Comparison of ENCODE assay signal across 2 cellular contexts in genomic region chr18:38898167-38898566, GRCh38.
TF ChIP-seq lines count a peak whose summit lies in the region.

No MANE protein-coding gene starts in this region.

TF ChIP-seq in GM23338, 12 proteins besides CTCF, POLR2A, EP300 and RAD21:
- TF ChIP-seq ZNF462 (CRISPR knock-in tag; IDR thresholded peaks at IDR 0.05) (no peak), REST (IDR thresholded peaks at IDR 0.05; ENCODE audit: unreplicated experiment) (no peak), EZH2phosphoT487 (IDR thresholded peaks at IDR 0.05; ENCODE audit: unreplicated experiment) (no peak), POLR2AphosphoS5 (IDR thresholded peaks at IDR 0.05; ENCODE audit: low read depth) (no peak)
TF ChIP-seq in GM23338: peak in this region for 0.

TF ChIP-seq in H1, 55 proteins besides CTCF, POLR2A, EP300 and RAD21:
- TF ChIP-seq SRF (IDR thresholded peaks at IDR 0.05; ENCODE audit: low read depth, low read length) (no peak), PHF8 (conservative IDR thresholded peaks at IDR 0.05; ENCODE audit: low read depth, low read length) (no peak), CHD1 (IDR thresholded peaks at IDR 0.05; ENCODE audit: low read depth, low read length) (no peak), RXRA (IDR thresholded peaks at IDR 0.05; ENCODE audit: insufficient read depth, low read depth, low read length) (no peak), ASH2L (IDR thresholded peaks at IDR 0.05; ENCODE audit: low read length) (no peak), HDAC2 (IDR thresholded peaks at IDR 0.05; ENCODE audit: borderline replicate concordance in 1 of 2, low read depth in 2 of 2, low read length in 2 of 2) (no peak), JUND (IDR thresholded peaks at IDR 0.05; ENCODE audit: low read length) (no peak), RNF2 (IDR thresholded peaks at IDR 0.05; ENCODE audit: borderline replicate concordance, low read depth, low read length, missing control alignments, poor library complexity, severe bottlenecking) (no peak), SP4 (IDR thresholded peaks at IDR 0.05; ENCODE audit: low read length) (no peak), TCF12 (IDR thresholded peaks at IDR 0.05; ENCODE audit: low read depth, low read length) (no peak), TAF7 (optimal IDR thresholded peaks at IDR 0.05; ENCODE audit: borderline replicate concordance, low read depth, low read length) (no peak), SIN3A (conservative IDR thresholded peaks at IDR 0.05 in 1 of 2, IDR thresholded peaks at IDR 0.05 in 1 of 2; ENCODE audit: low read depth in 1 of 2, low read length in 2 of 2) (no peak), MAFK (IDR thresholded peaks at IDR 0.05; ENCODE audit: low read depth, low read length) (no peak), RBBP5 (IDR thresholded peaks at IDR 0.05; ENCODE audit: borderline replicate concordance, low read depth, low read length) (no peak), BCL11A (IDR thresholded peaks at IDR 0.05; ENCODE audit: low read depth in 2 of 2, low read length in 2 of 2) (no peak)
